ENCODE assay signal across 10 cellular contexts in the genomic region with DNA sequence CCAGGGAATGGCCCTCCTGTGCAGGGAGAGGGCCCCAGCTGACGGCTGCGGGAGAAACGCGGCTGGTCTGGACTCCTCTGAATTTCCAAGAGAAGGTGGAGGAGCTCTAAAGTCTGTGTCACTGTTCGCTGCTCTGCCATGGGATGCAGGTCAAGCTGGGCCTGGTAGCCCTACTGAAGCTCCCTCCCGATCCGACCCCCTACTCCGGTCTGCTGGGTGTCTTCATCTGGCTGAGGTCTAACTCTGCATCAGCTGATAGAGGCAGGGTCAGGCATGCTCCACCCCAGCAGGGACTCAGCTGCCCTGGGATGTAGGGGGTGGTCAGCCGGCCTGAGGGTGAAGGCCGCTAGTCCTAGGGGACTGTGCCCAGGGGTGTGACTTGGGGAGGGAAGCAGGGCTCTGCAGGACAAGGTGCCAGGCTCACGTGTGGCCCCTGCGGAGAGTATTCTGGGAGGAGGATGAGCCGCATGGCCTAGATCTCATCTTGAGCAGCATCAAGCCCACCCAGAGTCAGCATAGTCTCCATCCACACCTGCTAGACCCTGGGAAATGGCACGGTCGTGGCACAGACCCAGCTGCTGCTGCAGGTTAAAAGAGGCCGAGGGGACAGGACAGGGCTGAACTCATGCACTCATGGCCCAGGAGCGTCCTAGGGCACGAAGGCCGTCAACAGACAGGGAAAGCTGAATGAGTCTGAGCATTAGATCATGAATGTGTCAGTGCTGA. TPM values are rescaled to one million over a fixed set of nuclear protein-coding genes. Genes with fewer than 3 reads are reported as not detected.
DNase-seq lines count a peak whose midpoint lies in the region; ATAC-seq and TF ChIP-seq lines count a peak whose summit lies in the region.
"Had no signal": no experiment of that assay in that cellular context is flagged by ENCODE, and none has a peak within 500 bp of the region (broad histone marks: within the 10 kb centered on the region; RNA-seq: fewer than 3 reads in every experiment).

No MANE protein-coding gene starts in this region.

- H3K36me3 Mint-ChIP-seq in WTC11 = no peaks in the 10 kb centered on the region; the same call in 1 of the 2 replicates

- H3K9me3 ChIP-seq in gastroesophageal sphincter = no peaks in the 10 kb centered on the region
- H3K9me3 ChIP-seq: neutrophil had no signal

- H3K27ac Mint-ChIP-seq in WTC11 = no peak overlapping the region

- no peak for TF ChIP-seq EP300 in gastroesophageal sphincter (IDR thresholded peaks at IDR 0.05)

- peak; percentile 24 for DNase-seq in ELR (ENCODE audit: low read depth)
- DNase-seq in WTC11 (ENCODE audit: low spot score) = no peak
- DNase-seq in H4 (ENCODE audit: low spot score) = no peak
- no peak for DNase-seq in NK-92 treated with Interleukin-12 subunit alpha and Interleukin-12 subunit beta, amount 100 ng/mL, for 24 hours (lab: John Stamatoyannopoulos, UW)
- no peak for DNase-seq in DMS 273 treated with DMSO at 0.1 percent for 48 hours (lab: John Stamatoyannopoulos, UW)
- no peak for DNase-seq in posterior vena cava (ENCODE audit: low spot score)
- DNase-seq: activated T-cell treated with anti-CD3 and anti-CD28 coated beads, Interleukin-2, amount 50 U/mL, for 1 hour had no signal

- peaks cover 0 to 39% of the 10 kb centered on the region in 2 donors for H3K36me3 ChIP-seq in gastroesophageal sphincter
- peaks cover 9% of the 10 kb centered on the region for H3K36me3 ChIP-seq in rectal smooth muscle tissue (ENCODE audit: control insufficient read depth, insufficient read depth, low read length)

- H3K4me3 ChIP-seq in gastroesophageal sphincter = peak overlapping the region; percentile 58 to 99
- peak overlapping the region; percentile 83 for H3K4me3 ChIP-seq in rectal smooth muscle tissue (ENCODE audit: low read length)

- peaks cover 0 to 65% (median 24%) of the 10 kb centered on the region in 3 donors for H3K4me1 ChIP-seq in gastroesophageal sphincter
- H3K4me1 ChIP-seq in rectal smooth muscle tissue (ENCODE audit: control insufficient read depth, insufficient read depth, low read length) = peaks cover 7% of the 10 kb centered on the region

- H3K27me3 ChIP-seq in gastroesophageal sphincter = no peaks in the 10 kb centered on the region
- H3K27me3 ChIP-seq in rectal smooth muscle tissue (ENCODE audit: control insufficient read depth, insufficient read depth, low read length) = no peaks in the 10 kb centered on the region

- CTCF ChIA-PET in WTC11 (lab: Charles Lee) = interaction anchor here (0.8 to 1.1 kb wide), 2 partner anchors 32 to 194 kb away, joined by 3 to 4 read pairs; no protein-coding TSS in a partner anchor

- POLR2A ChIA-PET in WTC11 (lab: Charles Lee) = no interaction called here

- no peak for ATAC-seq in WTC11
- no peak for ATAC-seq in gastroesophageal sphincter

- TF ChIP-seq CTCF in WTC11 (IDR thresholded peaks at IDR 0.05) = no peak
- TF ChIP-seq CTCF in gastroesophageal sphincter (IDR thresholded peaks at IDR 0.05) = no peak

- intact Hi-C loops in posterior vena cava (cut with DNase I) = loop anchor here in 1 of 2 donors (10.0 kb wide), 1 partner anchor 282 kb away; a partner anchor contains a TSS

- peaks cover 36% of the 10 kb centered on the region for H3K4me1 Mint-ChIP-seq in WTC11

- H3K27ac ChIP-seq in gastroesophageal sphincter = peak overlapping the region; percentile 78 to 99 (median 97)
- H3K27ac ChIP-seq in rectal smooth muscle tissue (ENCODE audit: low read depth, low read length) = peak overlapping the region; percentile 29

- no peak overlapping the region for H3K9ac ChIP-seq in rectal smooth muscle tissue (ENCODE audit: low read length)

- H3K4me3 Mint-ChIP-seq in WTC11 = peak overlapping the region; percentile 81

- 16 to 47% methylated on average over 2 to 5 of the region's 19 CpGs for WGBS in gastroesophageal sphincter (ENCODE audit: low coverage in 1 of 2), 2 donors

- no peak for TF ChIP-seq POLR2A in gastroesophageal sphincter (IDR thresholded peaks at IDR 0.05)

- peaks cover 18% of the 10 kb centered on the region for H3K27me3 Mint-ChIP-seq in WTC11 (ENCODE audit: low read depth)

- H3K9me3 Mint-ChIP-seq in WTC11 = no peaks in the 10 kb centered on the region

TF ChIP-seq in WTC11, 78 proteins besides CTCF, POLR2A, EP300 and RAD21 (continues in another document):
- TF ChIP-seq, protein P1, sequence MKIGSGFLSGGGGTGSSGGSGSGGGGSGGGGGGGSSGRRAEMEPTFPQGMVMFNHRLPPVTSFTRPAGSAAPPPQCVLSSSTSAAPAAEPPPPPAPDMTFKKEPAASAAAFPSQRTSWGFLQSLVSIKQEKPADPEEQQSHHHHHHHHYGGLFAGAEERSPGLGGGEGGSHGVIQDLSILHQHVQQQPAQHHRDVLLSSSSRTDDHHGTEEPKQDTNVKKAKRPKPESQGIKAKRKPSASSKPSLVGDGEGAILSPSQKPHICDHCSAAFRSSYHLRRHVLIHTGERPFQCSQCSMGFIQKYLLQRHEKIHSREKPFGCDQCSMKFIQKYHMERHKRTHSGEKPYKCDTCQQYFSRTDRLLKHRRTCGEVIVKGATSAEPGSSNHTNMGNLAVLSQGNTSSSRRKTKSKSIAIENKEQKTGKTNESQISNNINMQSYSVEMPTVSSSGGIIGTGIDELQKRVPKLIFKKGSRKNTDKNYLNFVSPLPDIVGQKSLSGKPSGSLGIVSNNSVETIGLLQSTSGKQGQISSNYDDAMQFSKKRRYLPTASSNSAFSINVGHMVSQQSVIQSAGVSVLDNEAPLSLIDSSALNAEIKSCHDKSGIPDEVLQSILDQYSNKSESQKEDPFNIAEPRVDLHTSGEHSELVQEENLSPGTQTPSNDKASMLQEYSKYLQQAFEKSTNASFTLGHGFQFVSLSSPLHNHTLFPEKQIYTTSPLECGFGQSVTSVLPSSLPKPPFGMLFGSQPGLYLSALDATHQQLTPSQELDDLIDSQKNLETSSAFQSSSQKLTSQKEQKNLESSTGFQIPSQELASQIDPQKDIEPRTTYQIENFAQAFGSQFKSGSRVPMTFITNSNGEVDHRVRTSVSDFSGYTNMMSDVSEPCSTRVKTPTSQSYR (CRISPR knock-in tag; IDR thresholded peaks at IDR 0.05) = no peak
- TF ChIP-seq, protein P2, sequence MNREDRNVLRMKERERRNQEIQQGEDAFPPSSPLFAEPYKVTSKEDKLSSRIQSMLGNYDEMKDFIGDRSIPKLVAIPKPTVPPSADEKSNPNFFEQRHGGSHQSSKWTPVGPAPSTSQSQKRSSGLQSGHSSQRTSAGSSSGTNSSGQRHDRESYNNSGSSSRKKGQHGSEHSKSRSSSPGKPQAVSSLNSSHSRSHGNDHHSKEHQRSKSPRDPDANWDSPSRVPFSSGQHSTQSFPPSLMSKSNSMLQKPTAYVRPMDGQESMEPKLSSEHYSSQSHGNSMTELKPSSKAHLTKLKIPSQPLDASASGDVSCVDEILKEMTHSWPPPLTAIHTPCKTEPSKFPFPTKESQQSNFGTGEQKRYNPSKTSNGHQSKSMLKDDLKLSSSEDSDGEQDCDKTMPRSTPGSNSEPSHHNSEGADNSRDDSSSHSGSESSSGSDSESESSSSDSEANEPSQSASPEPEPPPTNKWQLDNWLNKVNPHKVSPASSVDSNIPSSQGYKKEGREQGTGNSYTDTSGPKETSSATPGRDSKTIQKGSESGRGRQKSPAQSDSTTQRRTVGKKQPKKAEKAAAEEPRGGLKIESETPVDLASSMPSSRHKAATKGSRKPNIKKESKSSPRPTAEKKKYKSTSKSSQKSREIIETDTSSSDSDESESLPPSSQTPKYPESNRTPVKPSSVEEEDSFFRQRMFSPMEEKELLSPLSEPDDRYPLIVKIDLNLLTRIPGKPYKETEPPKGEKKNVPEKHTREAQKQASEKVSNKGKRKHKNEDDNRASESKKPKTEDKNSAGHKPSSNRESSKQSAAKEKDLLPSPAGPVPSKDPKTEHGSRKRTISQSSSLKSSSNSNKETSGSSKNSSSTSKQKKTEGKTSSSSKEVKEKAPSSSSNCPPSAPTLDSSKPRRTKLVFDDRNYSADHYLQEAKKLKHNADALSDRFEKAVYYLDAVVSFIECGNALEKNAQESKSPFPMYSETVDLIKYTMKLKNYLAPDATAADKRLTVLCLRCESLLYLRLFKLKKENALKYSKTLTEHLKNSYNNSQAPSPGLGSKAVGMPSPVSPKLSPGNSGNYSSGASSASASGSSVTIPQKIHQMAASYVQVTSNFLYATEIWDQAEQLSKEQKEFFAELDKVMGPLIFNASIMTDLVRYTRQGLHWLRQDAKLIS (CRISPR knock-in tag; IDR thresholded peaks at IDR 0.05; ENCODE audit: borderline replicate concordance) = no peak

RNA-seq across cellular contexts. Expression of a gene that starts 1.4 kb away (rescaled TPM):
- 52.1 to 68.5 TPM (median 60.8 TPM) in 3 replicates for total RNA-seq in WTC11 (2021)
- total RNA-seq in gastroesophageal sphincter = 1,000 to 10,000 TPM in 3 of 4 donors, 100 to 1,000 TPM in 1; 951 to 1,877 (median 1,344) TPM
- 131 and 132 TPM in 2 replicates for total RNA-seq in H4 (2014; rRNA removed; shearing (Covaris generic))
- 1,000 to 10,000 TPM; 1,234 to 1,451 TPM for total RNA-seq in posterior vena cava

RNA-seq across cellular contexts. Expression of a gene that starts 30.6 kb away (rescaled TPM):
- total RNA-seq in WTC11 (2021) = not detected in 3 replicates
- total RNA-seq in gastroesophageal sphincter = not detected
- total RNA-seq in H4 (2014; rRNA removed; shearing (Covaris generic)) = not detected in 2 replicates
- not detected for total RNA-seq in posterior vena cava

RNA-seq across cellular contexts. Expression of a gene that starts 52.5 kb away (rescaled TPM):
- total RNA-seq in WTC11 (2021) = not detected in 3 replicates
- not detected for total RNA-seq in gastroesophageal sphincter
- not detected in 2 replicates for total RNA-seq in H4 (2014; rRNA removed; shearing (Covaris generic))
- not detected for total RNA-seq in posterior vena cava
